In the genomic region with DNA sequence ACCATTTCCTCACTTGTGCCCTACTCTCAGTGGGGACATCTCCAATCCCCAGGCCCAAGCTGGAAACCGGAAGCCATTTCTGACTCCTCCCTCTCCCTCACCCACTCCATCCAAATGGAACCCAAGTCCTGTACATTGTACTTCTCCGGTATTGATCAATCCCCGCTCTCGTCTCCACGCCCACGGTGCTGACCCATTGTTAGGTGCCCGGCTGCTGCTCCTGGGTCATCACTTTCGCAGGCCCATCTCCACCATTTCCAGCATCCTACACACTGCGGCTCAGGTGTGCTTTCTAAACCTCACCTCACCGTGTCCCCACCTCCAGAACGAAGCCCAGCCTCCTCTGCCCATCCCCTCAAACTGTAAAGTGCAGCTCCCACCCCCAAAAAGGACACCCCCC, we compare ENCODE assay signal across 10 cellular contexts. TPM values are rescaled to one million over a fixed set of nuclear protein-coding genes. Genes with fewer than 3 reads are reported as not detected.
"Had no signal": no experiment of that assay in that cellular context is flagged by ENCODE, and none has a peak within 500 bp of the region (broad histone marks: within the 10 kb centered on the region; RNA-seq: fewer than 3 reads in every experiment).

No MANE protein-coding gene starts in this region.

RNA-seq across cellular contexts. Expression of a gene that starts 19.0 kb away (rescaled TPM):
- total RNA-seq: activated B cell treated with CpG ODN at 0.5 μM for 24 hours; activated CD4-positive, alpha-beta T cell treated with anti-CD3 and anti-CD28 coated beads, Interleukin-2, amount 10 ng/mL, durations not matched to agents 24 days and 14 days; activated CD8-positive, alpha-beta memory T cell treated with anti-CD3 and anti-CD28 coated beads for 36 hours; activated CD8-positive, alpha-beta T cell treated with anti-CD3 and anti-CD28 coated beads for 36 hours; activated naive CD4-positive, alpha-beta T cell treated with anti-CD3 and anti-CD28 coated beads for 36 hours; activated naive CD8-positive, alpha-beta T cell treated with anti-CD3 and anti-CD28 coated beads for 36 hours; activated T-cell treated with anti-CD3 and anti-CD28 coated beads, Interleukin-2, amount 50 U/mL, for 4 hours; activated T-cell treated with anti-CD3 and anti-CD28 coated beads, Interleukin-2, amount 50 U/mL, for 72 hours; activated T-helper 1 cell treated with anti-CD3 and anti-CD28 coated beads, Interleukin-12 subunit alpha, Interleukin-12 subunit beta, Interleukin-2, Interleukin-4 antibody, amounts not matched to agents 30 ng/mL and 10 ng/mL and 1 ng/mL, durations not matched to agents 14 hours and 24 hours and 36 hours; activated T-helper 2 cell treated with anti-CD3 and anti-CD28 coated beads, Interferon-gamma antibody, Interleukin-2, Interleukin-4, amounts not matched to agents 10 μg/mL and 5 μg/mL and 100 μg/mL, durations not matched to agents 14 hours and 24 hours and 36 hours had no signal
